In genomic region chr15:81286626-81287081, GRCh38 we compare ENCODE assay signal across 8 cellular contexts. TPM values are rescaled to one million over a fixed set of nuclear protein-coding genes. Genes with fewer than 3 reads are reported as not detected.
DNase-seq lines count a peak whose midpoint lies in the region; ATAC-seq, FAIRE-seq and TF ChIP-seq lines count a peak whose summit lies in the region.
"Not testable (repeated sequence)": the region's sequence is repeated elsewhere in the genome, so short reads cannot be mapped to it uniquely, and the experiment has no call there.

No MANE protein-coding gene starts in this region.

- peak overlapping the region; percentile 75 for H3K27ac Mint-ChIP-seq in T-helper 2 cell treated with Interferon-gamma antibody and Interleukin-4, amounts not matched to agents 5 μg/mL and 100 μg/mL, for 36 hours
- H3K27ac Mint-ChIP-seq in dendritic cell treated with granulocyte-macrophage colony-stimulating factor and Interleukin-4, amounts not matched to agents 40 ng/mL and 50 ng/mL, for 4 days, result peak overlapping the region; percentile 87
- peak overlapping the region; percentile 93 to 99 (median 97) for H3K27ac Mint-ChIP-seq in naive thymus-derived CD8-positive, alpha-beta T cell

- TF ChIP-seq POLR2A in GM12892 (IDR thresholded peaks at IDR 0.05; ENCODE audit: low read depth, low read length), result not testable (repeated sequence)

- TF ChIP-seq CTCF in upper lobe of right lung (IDR thresholded peaks at IDR 0.05), result not testable (repeated sequence)

- not testable (repeated sequence) for H3K27me3 ChIP-seq in upper lobe of right lung

- H3K36me3 ChIP-seq in upper lobe of right lung, result peaks cover 26% of the 10 kb centered on the region

- H3K4me3 ChIP-seq in upper lobe of right lung, result not testable (repeated sequence)

- peaks cover 49% of the 10 kb centered on the region for H3K4me1 Mint-ChIP-seq in T-helper 2 cell treated with Interferon-gamma antibody and Interleukin-4, amounts not matched to agents 5 μg/mL and 100 μg/mL, for 36 hours (ENCODE audit: low read depth)
- peaks cover 67% of the 10 kb centered on the region for H3K4me1 Mint-ChIP-seq in dendritic cell treated with granulocyte-macrophage colony-stimulating factor and Interleukin-4, amounts not matched to agents 40 ng/mL and 50 ng/mL, for 4 days (ENCODE audit: low read depth)
- peaks cover 58 to 89% (median 82%) of the 10 kb centered on the region in 4 donors for H3K4me1 Mint-ChIP-seq in naive thymus-derived CD8-positive, alpha-beta T cell

- not testable (repeated sequence) for H3K9me3 ChIP-seq in upper lobe of right lung

- H3K4me1 ChIP-seq in upper lobe of right lung, result not testable (repeated sequence)

- peak; percentile 40 for ATAC-seq in GM21423 (IDR thresholded peaks at IDR 0.05; ENCODE audit: unreplicated experiment)
- ATAC-seq in naive thymus-derived CD8-positive, alpha-beta T cell, result peak; percentile 91 to 97
- peak; percentile 85 for ATAC-seq in upper lobe of right lung

- H3K4me3 Mint-ChIP-seq in T-helper 2 cell treated with Interferon-gamma antibody and Interleukin-4, amounts not matched to agents 5 μg/mL and 100 μg/mL, for 36 hours, result peak overlapping the region; percentile 55
- H3K4me3 Mint-ChIP-seq in dendritic cell treated with granulocyte-macrophage colony-stimulating factor and Interleukin-4, amounts not matched to agents 40 ng/mL and 50 ng/mL, for 4 days, result not testable (repeated sequence)
- H3K4me3 Mint-ChIP-seq in naive thymus-derived CD8-positive, alpha-beta T cell, result peak overlapping the region; percentile 64 to 87 (median 78)

- FAIRE-seq in GM12892 (lab: Jason Lieb, UNC), result peak; percentile 30

- not testable (repeated sequence) for H3K36me3 Mint-ChIP-seq in T-helper 2 cell treated with Interferon-gamma antibody and Interleukin-4, amounts not matched to agents 5 μg/mL and 100 μg/mL, for 36 hours (ENCODE audit: low read depth); dendritic cell treated with granulocyte-macrophage colony-stimulating factor and Interleukin-4, amounts not matched to agents 40 ng/mL and 50 ng/mL, for 4 days (ENCODE audit: low read depth); naive thymus-derived CD8-positive, alpha-beta T cell

- not testable (repeated sequence) for H3K27me3 Mint-ChIP-seq in T-helper 2 cell treated with Interferon-gamma antibody and Interleukin-4, amounts not matched to agents 5 μg/mL and 100 μg/mL, for 36 hours (ENCODE audit: low read depth); dendritic cell treated with granulocyte-macrophage colony-stimulating factor and Interleukin-4, amounts not matched to agents 40 ng/mL and 50 ng/mL, for 4 days; naive thymus-derived CD8-positive, alpha-beta T cell

- not testable (repeated sequence) for H3K9me3 Mint-ChIP-seq in T-helper 2 cell treated with Interferon-gamma antibody and Interleukin-4, amounts not matched to agents 5 μg/mL and 100 μg/mL, for 36 hours; dendritic cell treated with granulocyte-macrophage colony-stimulating factor and Interleukin-4, amounts not matched to agents 40 ng/mL and 50 ng/mL, for 4 days; naive thymus-derived CD8-positive, alpha-beta T cell

- intact Hi-C loops in dendritic cell treated with granulocyte-macrophage colony-stimulating factor and Interleukin-4, amounts not matched to agents 40 ng/mL and 50 ng/mL, for 4 days (cut with micrococcal nuclease), result loop anchor here (5.0 kb wide), 1 partner anchor 36 kb away; the partner anchor contains the start of gene STARD5
- intact Hi-C loops in upper lobe of right lung (cut with DNase I), result not testable (repeated sequence)

- in situ Hi-C loops in KBM-7 (cut with MboI; ENCODE audit: low pct_unique_long_range_greater_than_20kb, low sequenced_read_pairs), result loop anchor here (10.0 kb wide), 1 partner anchor 108 kb away; no protein-coding TSS in a partner anchor

- not testable (repeated sequence) for DNase-seq in GM12892 (ENCODE audit: insufficient read length); T-helper 2 cell treated with Interferon-gamma antibody and Interleukin-4, amounts not matched to agents 5 μg/mL and 100 μg/mL, for 36 hours (ENCODE audit: low spot score); upper lobe of right lung
- DNase-seq in KBM-7, result peak; percentile 63
- DNase-seq in activated T-cell treated with anti-CD3 and anti-CD28 coated beads, Interleukin-2, amount 50 U/mL, for 48 hours, result peak; percentile 49 to 51
- DNase-seq in naive thymus-derived CD8-positive, alpha-beta T cell, result peak in 5 of 10 donors; percentile 33 to 77 (median 67)

- POLR2A ChIA-PET in naive thymus-derived CD8-positive, alpha-beta T cell (lab: Charles Lee), result interaction anchor here (0.9 to 16.6 kb wide), 8 partner anchors 9 to 48 kb away, joined by 3 to 491 read pairs (median 9); partner anchors contain the start of gene STARD5

- peak overlapping the region; percentile 37 for H3K27ac ChIP-seq in upper lobe of right lung

RNA-seq across cellular contexts. Expression of gene STARD5, which starts 37.3 kb away (rescaled TPM):
- polyA plus RNA-seq in GM12892 (2012; ENCODE audit: missing spikeins), result 4.0 TPM
- 10 to 100 TPM; 10.8 to 12.8 TPM for total RNA-seq in naive thymus-derived CD8-positive, alpha-beta T cell
- 1 to 10 TPM; 3.8 to 6.9 (median 4.5) TPM for polyA plus RNA-seq in naive thymus-derived CD8-positive, alpha-beta T cell
- total RNA-seq in upper lobe of right lung, result 5.4 TPM

Comparison
In these comparisons a context has a peak if more than half of its experiments do, and no peak if none do; other contexts are left out.
1. ATAC-seq: peak in every context shown above with its lines; median percentile 94 in naive thymus-derived CD8-positive, alpha-beta T cell; 85 in upper lobe of right lung; 40 in GM21423.